32 cellular contexts compared by ENCODE assay signal in the genomic region with DNA sequence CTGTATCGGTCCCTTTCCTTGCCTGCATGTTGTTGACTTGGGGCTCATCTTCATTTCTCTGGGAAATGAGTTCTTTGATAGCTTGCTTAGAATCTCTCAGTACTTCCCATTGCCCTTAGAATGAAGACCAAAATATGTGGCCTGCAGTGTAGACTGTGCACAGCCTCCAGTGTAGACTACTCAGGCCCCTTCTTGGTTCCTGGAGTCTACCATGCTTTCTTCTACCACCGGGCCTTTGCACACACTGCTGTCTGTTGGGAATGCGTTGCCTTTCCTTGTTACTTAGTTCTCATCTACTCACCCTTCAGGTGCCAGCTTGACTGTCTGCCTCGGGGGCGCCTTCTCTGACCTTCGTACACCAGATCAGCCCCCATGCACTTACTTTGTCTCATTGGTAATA.
DNase-seq lines count a peak whose midpoint lies in the region; ATAC-seq, FAIRE-seq and TF ChIP-seq lines count a peak whose summit lies in the region.
"Had no signal": no experiment of that assay in that cellular context is flagged by ENCODE, and none has a peak within 500 bp of the region (broad histone marks: within the 10 kb centered on the region; RNA-seq: fewer than 3 reads in every experiment).

No MANE protein-coding gene starts in this region.

- no peaks in the 10 kb centered on the region for H3K27me3 ChIP-seq in H1 (replicated peaks in 1 of 4; ENCODE audit: control insufficient read depth in 3 of 4, extremely low read depth in 1 of 4, insufficient read depth in 3 of 4, low read length in 3 of 4)
- no peaks in the 10 kb centered on the region for H3K27me3 ChIP-seq in upper lobe of right lung
- H3K27me3 ChIP-seq in sigmoid colon, result no peaks in the 10 kb centered on the region
- H3K27me3 ChIP-seq: neutrophil, transverse colon had no signal

- peaks cover 19% of the 10 kb centered on the region for H3K4me1 Mint-ChIP-seq in activated naive CD8-positive, alpha-beta T cell (ENCODE audit: low read depth)
- peaks cover 25% of the 10 kb centered on the region for H3K4me1 Mint-ChIP-seq in activated naive CD8-positive, alpha-beta T cell treated with anti-CD3 and anti-CD28 coated beads, Interleukin-2, amount 50 U/mL, for 24 hours
- peaks cover 10 to 14% (median 14%) of the 10 kb centered on the region in 3 donors for H3K4me1 Mint-ChIP-seq in IgD-negative memory B cell

- H3K4me1 ChIP-seq in H1 (replicated peaks in 1 of 4; ENCODE audit: control insufficient read depth in 3 of 4, insufficient read depth in 4 of 4, low read length in 3 of 4) (peaks cover 0 to 2% (median 0%) of the 10 kb centered on the region in 4 experiments; a peak in 1 of 7 replicates), upper lobe of right lung (peaks cover 27% of the 10 kb centered on the region), sigmoid colon (peaks cover 0 to 20% (median 10%) of the 10 kb centered on the region in 4 donors)

- TF ChIP-seq POLR2A in H1 (IDR thresholded peaks at IDR 0.05; ENCODE audit: control extremely low read depth in 1 of 2, low read depth in 2 of 2, low read length in 2 of 2) (no peak), sigmoid colon (IDR thresholded peaks at IDR 0.05) (no peak), erythroblast (IDR thresholded peaks at IDR 0.05; ENCODE audit: low read length) (no peak)

- ATAC-seq in activated naive CD8-positive, alpha-beta T cell treated with anti-CD3 and anti-CD28 coated beads, Interleukin-2, amount 50 U/mL, for 24 hours, result no peak
- ATAC-seq in upper lobe of right lung, result no peak
- ATAC-seq: activated T-helper 17 cell treated with anti-CD3 and anti-CD28 coated beads, Interleukin-2, amount 50 U/mL, for 72 hours; left lobe of liver; Right ventricle myocardium inferior; sciatic nerve had no signal

- H2BK12ac ChIP-seq in H1 (ENCODE audit: low read depth, low read length), result no peak overlapping the region

- H2BK15ac ChIP-seq in H1 (ENCODE audit: low read length), result no peak overlapping the region

- H3K9me3 ChIP-seq in H1 (ENCODE audit: insufficient read depth in 2 of 2, low read depth in 1 of 2, low read length in 1 of 2) (no peaks in the 10 kb centered on the region), upper lobe of right lung (no peaks in the 10 kb centered on the region), sigmoid colon (no peaks in the 10 kb centered on the region)
- H3K9me3 ChIP-seq: neutrophil, prostate gland, SK-N-SH, transverse colon had no signal

- peaks cover 2 to 4% of the 10 kb centered on the region in 2 experiments for H4K20me1 ChIP-seq in H1 (replicated peaks in 1 of 2; ENCODE audit: control insufficient read depth in 1 of 2, insufficient read depth in 2 of 2, low read length in 2 of 2)

- H3K14ac ChIP-seq in H1 (ENCODE audit: insufficient read length), result no peak overlapping the region

- no peak for TF ChIP-seq CTCF in H1 (IDR thresholded peaks at IDR 0.05; ENCODE audit: control extremely low read depth in 1 of 3, insufficient read depth in 1 of 3, low read depth in 1 of 3, low read length in 3 of 3)
- TF ChIP-seq CTCF in upper lobe of right lung (IDR thresholded peaks at IDR 0.05), result no peak
- no peak for TF ChIP-seq CTCF in sigmoid colon (IDR thresholded peaks at IDR 0.05)

- DNase-seq in activated naive CD8-positive, alpha-beta T cell treated with anti-CD3 and anti-CD28 coated beads, Interleukin-2, amount 50 U/mL, for 24 hours, result no peak
- no peak for DNase-seq in H1 (ENCODE audit: low read depth in 1 of 2, low spot score in 2 of 2)
- DNase-seq in upper lobe of right lung, result no peak
- DNase-seq in sigmoid colon, result no peak
- DNase-seq in erythroblast (lab: John Stamatoyannopoulos, UW), result no peak
- DNase-seq: activated CD8-positive, alpha-beta memory T cell treated with anti-CD3 and anti-CD28 coated beads, Interleukin-2, amount 50 U/mL, for 4 hours; activated naive CD8-positive, alpha-beta T cell treated with anti-CD3 and anti-CD28 coated beads, Interleukin-2, amount 10 ng/mL, durations not matched to agents 7 days and 5 days; caudate nucleus; cortex of kidney; DMS79 treated with DMSO at 0.1 percent for 48 hours; GDM1; mesendoderm; NCI-H1436 treated with DMSO at 0.1 percent for 48 hours; NCI-H226; NCI-H526 treated with DMSO at 0.1 percent for 48 hours; NK-92 treated with Interleukin-12 subunit alpha and Interleukin-12 subunit beta, amount 100 ng/mL, for 24 hours; PC-9; SK-N-SH; stimulated activated CD4-positive, alpha-beta T cell treated with anti-CD3 and anti-CD28 coated beads, Interleukin-4, amount 100 ng/mL, for 1 hour; T-helper 9 cell; transverse colon; WERI-Rb-1 had no signal

- no peak overlapping the region for H2AFZ ChIP-seq in H1 (ENCODE audit: low read length)
- H2AFZ ChIP-seq: PC-9 had no signal

- POLR2A ChIA-PET in H1 (lab: Charles Lee; ENCODE audit: partially characterized antibody), result interaction anchor here (1.2 to 1.7 kb wide), 3 partner anchors 9 to 30 kb away, joined by 3 to 6 read pairs (median 3); no protein-coding TSS in a partner anchor

- H4K5ac ChIP-seq in H1 (ENCODE audit: insufficient read length, low read depth, low read length), result no peak overlapping the region

- H3K27me3 Mint-ChIP-seq in activated naive CD8-positive, alpha-beta T cell, result no peaks in the 10 kb centered on the region
- no peaks in the 10 kb centered on the region for H3K27me3 Mint-ChIP-seq in activated naive CD8-positive, alpha-beta T cell treated with anti-CD3 and anti-CD28 coated beads, Interleukin-2, amount 50 U/mL, for 24 hours
- no peaks in the 10 kb centered on the region for H3K27me3 Mint-ChIP-seq in IgD-negative memory B cell
- H3K27me3 Mint-ChIP-seq: activated naive CD8-positive, alpha-beta T cell treated with anti-CD3 and anti-CD28 coated beads, Interleukin-2, amount 10 ng/mL, durations not matched to agents 7 days and 5 days; activated T-helper 17 cell treated with anti-CD3 and anti-CD28 coated beads, Interleukin-2, amount 50 U/mL, for 72 hours had no signal

- H3K9me3 Mint-ChIP-seq in activated naive CD8-positive, alpha-beta T cell (ENCODE audit: low read depth), result no peaks in the 10 kb centered on the region
- no peaks in the 10 kb centered on the region for H3K9me3 Mint-ChIP-seq in activated naive CD8-positive, alpha-beta T cell treated with anti-CD3 and anti-CD28 coated beads, Interleukin-2, amount 50 U/mL, for 24 hours
- H3K9me3 Mint-ChIP-seq in IgD-negative memory B cell, result no peaks in the 10 kb centered on the region
- H3K9me3 Mint-ChIP-seq: activated naive CD8-positive, alpha-beta T cell treated with anti-CD3 and anti-CD28 coated beads, Interleukin-2, amount 10 ng/mL, durations not matched to agents 7 days and 5 days; activated T-helper 17 cell treated with anti-CD3 and anti-CD28 coated beads, Interleukin-2, amount 50 U/mL, for 72 hours had no signal

- H3K79me1 ChIP-seq in H1 (ENCODE audit: low read depth, low read length), result no peaks in the 10 kb centered on the region; the same call in none of the 2 replicates

- no peak overlapping the region for H2BK120ac ChIP-seq in H1 (replicated peaks; ENCODE audit: low read depth, low read length)

- no peak overlapping the region; the same call in 1 of the 2 replicates for H4K8ac ChIP-seq in H1 (ENCODE audit: extremely low read depth, insufficient read depth, low read length)

- no peak overlapping the region for H2BK20ac ChIP-seq in H1 (ENCODE audit: low read length)

- peaks cover 2 to 21% (median 3%) of the 10 kb centered on the region in 4 experiments; a peak in 7 of 8 replicates for H3K36me3 ChIP-seq in H1 (ENCODE audit: control insufficient read depth in 2 of 4, insufficient read depth in 4 of 4, low read length in 3 of 4)
- H3K36me3 ChIP-seq in upper lobe of right lung, result peaks cover 15% of the 10 kb centered on the region
- peaks cover 6 to 32% (median 17%) of the 10 kb centered on the region in 4 donors for H3K36me3 ChIP-seq in sigmoid colon
- H3K36me3 ChIP-seq: prostate gland had no signal

- H3K27ac ChIP-seq in H1 (ENCODE audit: low read depth, low read length), result no peak overlapping the region
- peak overlapping the region; percentile 11 for H3K27ac ChIP-seq in upper lobe of right lung
- no peak overlapping the region for H3K27ac ChIP-seq in sigmoid colon
- H3K27ac ChIP-seq: neutrophil, PC-9, transverse colon, WERI-Rb-1 had no signal

- WGBS in H1 (ENCODE audit: extremely low coverage in 1 of 2, insufficient coverage in 1 of 2, insufficient read length in 1 of 2, insufficient replicate concordance in 2 of 2, low coverage in 1 of 2, low lambda C conversion rate in 2 of 2, missing lambda C conversion rate in 1 of 2), 2 experiments, result 91% methylated on average over 6 of the region's 6 CpGs; no CpG with 5 or more reads in 1 of the 2 experiments
- 94 to 97% methylated on average over 6 of the region's 6 CpGs for WGBS in sigmoid colon, 2 donors

- H4K91ac ChIP-seq in H1 (replicated peaks; ENCODE audit: insufficient read length, low read length), result no peak overlapping the region

- H2AK5ac ChIP-seq in H1 (ENCODE audit: low read depth, low read length), result no peak overlapping the region

- intact Hi-C loops in upper lobe of right lung (cut with DNase I), result no loop called here
- intact Hi-C loops in sigmoid colon (cut with DNase I), result no loop called here

- no peak overlapping the region for H3K9ac ChIP-seq in H1 (replicated peaks in 1 of 4; ENCODE audit: extremely low read depth in 1 of 4, low read depth in 3 of 4, low read length in 3 of 4)
- H3K9ac ChIP-seq: SK-N-SH had no signal

- TF ChIP-seq EP300 in H1 (IDR thresholded peaks at IDR 0.05; ENCODE audit: borderline replicate concordance in 1 of 2, low read depth in 2 of 2, low read length in 2 of 2) (no peak), sigmoid colon (IDR thresholded peaks at IDR 0.05) (no peak)

- H3K56ac ChIP-seq in H1 (replicated peaks; ENCODE audit: insufficient read length, low read depth, low read length), result no peak overlapping the region

- H3K4me3 ChIP-seq in H1 (ENCODE audit: extremely low read depth in 1 of 4, insufficient read depth in 2 of 4, low read depth in 3 of 4, low read length in 4 of 4) (no peak overlapping the region), upper lobe of right lung (no peak overlapping the region), sigmoid colon (no peak overlapping the region)
- H3K4me3 ChIP-seq: PC-9, prostate gland, transverse colon had no signal

- no peak overlapping the region for H3K4ac ChIP-seq in H1 (replicated peaks; ENCODE audit: insufficient read length, low read depth, low read length)

- H3K23me2 ChIP-seq in H1 (ENCODE audit: low read depth, low read length), result no peaks in the 10 kb centered on the region

- peaks cover 0 to 4% of the 10 kb centered on the region in 2 experiments; a peak in 2 of 4 replicates for H3K79me2 ChIP-seq in H1 (ENCODE audit: control insufficient read depth in 1 of 2, insufficient read depth in 2 of 2, low read length in 2 of 2)

- H3K36me3 Mint-ChIP-seq in activated naive CD8-positive, alpha-beta T cell, result no peaks in the 10 kb centered on the region
- H3K36me3 Mint-ChIP-seq in activated naive CD8-positive, alpha-beta T cell treated with anti-CD3 and anti-CD28 coated beads, Interleukin-2, amount 50 U/mL, for 24 hours (ENCODE audit: low read depth), result peaks cover 37% of the 10 kb centered on the region
- peaks cover 7% of the 10 kb centered on the region for H3K36me3 Mint-ChIP-seq in IgD-negative memory B cell

- no peak for FAIRE-seq in H1 (lab: Jason Lieb, UNC)
- FAIRE-seq: astrocyte, islet of Langerhans had no signal

- no peak overlapping the region for H3K4me2 ChIP-seq in H1 (ENCODE audit: insufficient read depth in 1 of 2, low read depth in 2 of 2, low read length in 2 of 2)
- H3K4me2 ChIP-seq: PC-9, SK-N-SH had no signal

- CTCF ChIA-PET in H1 (lab: Charles Lee; ENCODE audit: partially characterized antibody), result interaction anchor here (1.3 to 2.9 kb wide), 2 partner anchors 9 to 156 kb away, joined by 6 to 7 read pairs; no protein-coding TSS in a partner anchor

- H3K18ac ChIP-seq in H1 (ENCODE audit: extremely low read depth, low read length), result no peak overlapping the region

- no peak overlapping the region for H2BK5ac ChIP-seq in H1 (ENCODE audit: low read depth, low read length)

- H3K4me3 Mint-ChIP-seq in activated naive CD8-positive, alpha-beta T cell, result no peak overlapping the region
- no peak overlapping the region for H3K4me3 Mint-ChIP-seq in activated naive CD8-positive, alpha-beta T cell treated with anti-CD3 and anti-CD28 coated beads, Interleukin-2, amount 50 U/mL, for 24 hours
- no peak overlapping the region for H3K4me3 Mint-ChIP-seq in IgD-negative memory B cell
- H3K4me3 Mint-ChIP-seq: activated naive CD8-positive, alpha-beta T cell treated with anti-CD3 and anti-CD28 coated beads, Interleukin-2, amount 10 ng/mL, durations not matched to agents 7 days and 5 days; activated T-helper 17 cell treated with anti-CD3 and anti-CD28 coated beads, Interleukin-2, amount 50 U/mL, for 72 hours had no signal

- peak overlapping the region; percentile 46 for H3K27ac Mint-ChIP-seq in activated naive CD8-positive, alpha-beta T cell
- H3K27ac Mint-ChIP-seq in activated naive CD8-positive, alpha-beta T cell treated with anti-CD3 and anti-CD28 coated beads, Interleukin-2, amount 50 U/mL, for 24 hours, result no peak overlapping the region
- peak overlapping the region in 2 of 3 donors; percentile 47 to 50 for H3K27ac Mint-ChIP-seq in IgD-negative memory B cell
- H3K27ac Mint-ChIP-seq: activated naive CD8-positive, alpha-beta T cell treated with anti-CD3 and anti-CD28 coated beads, Interleukin-2, amount 10 ng/mL, durations not matched to agents 7 days and 5 days; activated T-helper 17 cell treated with anti-CD3 and anti-CD28 coated beads, Interleukin-2, amount 50 U/mL, for 72 hours had no signal

- no peak for TF ChIP-seq RAD21 in H1 (IDR thresholded peaks at IDR 0.05 in 1 of 2, conservative IDR thresholded peaks at IDR 0.05 in 1 of 2; ENCODE audit: low read depth in 2 of 2, low read length in 2 of 2)

- H3K23ac ChIP-seq in H1 (ENCODE audit: insufficient read length), result no peak overlapping the region
